8 cellular contexts compared by ENCODE assay signal in the genomic region with DNA sequence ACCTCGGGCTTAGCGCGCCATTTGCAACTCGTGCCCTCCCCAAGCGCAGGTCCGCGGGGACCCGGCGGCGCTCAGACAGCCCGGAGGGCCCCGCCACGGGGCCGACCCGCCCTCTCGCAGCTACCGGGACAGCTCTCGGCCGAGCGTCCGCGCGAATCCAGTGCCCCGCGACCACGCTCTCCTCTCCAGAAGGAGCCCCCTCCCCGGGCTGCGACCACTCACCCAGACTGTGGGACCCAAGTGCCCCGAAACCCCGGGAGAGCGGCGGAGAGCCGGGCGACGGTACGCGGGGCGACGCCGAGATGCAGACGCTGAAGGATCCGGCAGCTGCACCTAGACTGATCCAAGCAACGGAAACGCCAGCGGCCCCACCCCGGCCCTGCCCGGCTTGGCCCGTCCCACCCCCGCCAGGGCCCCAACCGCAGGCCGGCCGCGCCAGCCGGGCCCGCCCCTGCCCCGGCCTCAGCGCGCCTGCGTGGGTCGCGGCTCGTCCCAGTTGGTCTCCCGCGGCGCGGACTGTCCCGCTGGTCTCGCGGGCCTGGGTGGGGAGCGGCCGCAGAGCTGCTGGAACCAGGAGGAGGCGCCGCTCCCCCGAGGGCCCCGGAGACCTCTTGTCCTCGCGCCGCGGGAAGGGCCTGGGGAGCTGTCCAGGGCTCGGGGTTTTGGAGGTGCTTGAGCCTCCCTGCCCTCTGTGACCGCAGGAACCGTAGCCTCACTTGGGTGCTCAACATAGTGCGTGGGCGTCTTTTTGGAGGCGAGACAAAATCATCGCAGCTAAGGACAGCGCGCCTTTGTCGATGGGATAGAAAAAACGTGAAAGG. TPM values are rescaled to one million over a fixed set of nuclear protein-coding genes. Genes with fewer than 3 reads are reported as not detected.
DNase-seq lines count a peak whose midpoint lies in the region; ATAC-seq and TF ChIP-seq lines count a peak whose summit lies in the region.

TSS of gene ANXA5 (minus strand) at position 340 of the 821 bp plus-strand sequence. CDS start 391 bp downstream, outside the sequence.

- H3K36me3 ChIP-seq in HUES48 (ENCODE audit: control insufficient read depth, insufficient read depth, low read length) (peaks cover 8% of the 10 kb centered on the region), RWPE2 (ENCODE audit: low read depth) (peaks cover 32% of the 10 kb centered on the region), subcutaneous abdominal adipose tissue (ENCODE audit: control insufficient read depth in 5 of 5, insufficient read depth in 5 of 5, low read length in 5 of 5) (peaks cover 0 to 5% (median 2%) of the 10 kb centered on the region in 5 donors)

- H3K9me3 ChIP-seq in HUES48 (ENCODE audit: control insufficient read depth, insufficient read depth, low read length) (no peaks in the 10 kb centered on the region), RWPE2 (ENCODE audit: severe bottlenecking) (no peaks in the 10 kb centered on the region), subcutaneous abdominal adipose tissue (ENCODE audit: control insufficient read depth in 5 of 5, low read length in 5 of 5) (no peaks in the 10 kb centered on the region)

- peaks cover 11% of the 10 kb centered on the region for H3K36me3 Mint-ChIP-seq in neural crest cell (ENCODE audit: low read depth)

- peak within 1 kb of the TSS; percentile 95 for H3K4me3 Mint-ChIP-seq in neural crest cell

- H3K9me3 Mint-ChIP-seq in neural crest cell: no peaks in the 10 kb centered on the region

- peak; percentile 89 for ATAC-seq in GM21390 (IDR thresholded peaks at IDR 0.05; ENCODE audit: unreplicated experiment)
- peak; percentile 94 for ATAC-seq in RWPE2 (ENCODE audit: low read depth)

- H3K4me1 Mint-ChIP-seq in neural crest cell: peaks cover 51% of the 10 kb centered on the region

- H3K4me3 ChIP-seq in HUES48 (ENCODE audit: low read depth, low read length) (peak within 1 kb of the TSS; percentile 83), RWPE2 (ENCODE audit: severe bottlenecking) (peak within 1 kb of the TSS; percentile 97), fibroblast of villous mesenchyme (ENCODE audit: low read depth, low read length) (peak within 1 kb of the TSS; percentile 99), subcutaneous abdominal adipose tissue (ENCODE audit: low read depth in 1 of 5, low read length in 5 of 5) (peak within 1 kb of the TSS; percentile 90 to 99 (median 98))

- peak within 1 kb of the TSS; percentile 98 for H3K27ac Mint-ChIP-seq in neural crest cell (ENCODE audit: unreplicated experiment)

- TF ChIP-seq CTCF in RWPE2 (IDR thresholded peaks at IDR 0.05; ENCODE audit: poor library complexity, severe bottlenecking): peak; percentile 68
- TF ChIP-seq CTCF in fibroblast of villous mesenchyme (IDR thresholded peaks at IDR 0.05; ENCODE audit: insufficient read depth, low read depth, low read length): peak; percentile 58
- peak; percentile 50 for TF ChIP-seq CTCF in neural crest cell (conservative IDR thresholded peaks at IDR 0.05)

- peaks cover 2% of the 10 kb centered on the region for H3K27me3 Mint-ChIP-seq in neural crest cell (ENCODE audit: low read depth)

- H3K4me1 ChIP-seq in HUES48 (ENCODE audit: control insufficient read depth, insufficient read depth, low read length): peaks cover 8% of the 10 kb centered on the region; the same call in 1 of the 2 replicates
- peaks cover 25% of the 10 kb centered on the region for H3K4me1 ChIP-seq in RWPE2 (ENCODE audit: insufficient read depth, poor library complexity, severe bottlenecking)
- peaks cover 2 to 49% (median 39%) of the 10 kb centered on the region in 5 donors for H3K4me1 ChIP-seq in subcutaneous abdominal adipose tissue (ENCODE audit: control insufficient read depth in 5 of 5, insufficient read depth in 5 of 5, low read length in 5 of 5)

- H3K27ac ChIP-seq in HUES48 (ENCODE audit: low read depth, low read length): peak within 1 kb of the TSS; percentile 90
- H3K27ac ChIP-seq in RWPE2 (ENCODE audit: poor library complexity, severe bottlenecking): peak within 1 kb of the TSS; percentile 97
- H3K27ac ChIP-seq in subcutaneous abdominal adipose tissue (ENCODE audit: low read depth, low read length): peak within 1 kb of the TSS; percentile 99

- DNase-seq in DMS153 treated with DMSO at 0.1 percent for 48 hours (lab: John Stamatoyannopoulos, UW; ENCODE audit: unreplicated experiment) (peak; percentile 68), RWPE2 (ENCODE audit: low spot score) (peak; percentile 89), activated gamma-delta T cell (lab: John Stamatoyannopoulos, UW) (peak; percentile 61), fibroblast of villous mesenchyme (ENCODE audit: low read depth) (peak; percentile 91), neural crest cell (ENCODE audit: low read depth, low spot score) (peak; percentile 66)

- no peaks in the 10 kb centered on the region for H3K27me3 ChIP-seq in HUES48 (ENCODE audit: control insufficient read depth, insufficient read depth, low read length)
- no peaks in the 10 kb centered on the region for H3K27me3 ChIP-seq in RWPE2 (ENCODE audit: insufficient read depth, poor library complexity, severe bottlenecking)
- H3K27me3 ChIP-seq in subcutaneous abdominal adipose tissue (ENCODE audit: control insufficient read depth in 5 of 5, insufficient read depth in 4 of 5, low read length in 5 of 5): no peaks in the 10 kb centered on the region

- peak within 1 kb of the TSS; percentile 77 for H3K9ac ChIP-seq in HUES48 (ENCODE audit: low read depth, low read length)
- peak within 1 kb of the TSS; percentile 94 to 100 (median 100) for H3K9ac ChIP-seq in subcutaneous abdominal adipose tissue (ENCODE audit: low read length in 5 of 5)

RNA-seq across cellular contexts. Expression of gene ANXA5, which starts in this region (rescaled TPM):
- total RNA-seq in fibroblast of villous mesenchyme: 811 and 939 TPM in 2 replicates
- 143 and 153 TPM in 2 replicates for total RNA-seq in neural crest cell

Comparison
In these comparisons a context has a peak if more than half of its experiments do, and no peak if none do; other contexts are left out.
1. Peak in every context shown above with its lines: DNase-seq, ATAC-seq, H3K4me3 ChIP-seq and H3K27ac ChIP-seq.